In genomic region chr12:110038741-110039084, GRCh38 we compare ENCODE assay signal across 10 cellular contexts. TPM values are rescaled to one million over a fixed set of nuclear protein-coding genes. Genes with fewer than 3 reads are reported as not detected.
DNase-seq lines count a peak whose midpoint lies in the region; ATAC-seq and TF ChIP-seq lines count a peak whose summit lies in the region.
"Had no signal": no experiment of that assay in that cellular context is flagged by ENCODE, and none has a peak within 500 bp of the region (broad histone marks: within the 10 kb centered on the region; RNA-seq: fewer than 3 reads in every experiment).

No MANE protein-coding gene starts in this region.

- no peak overlapping the region for H3K4me3 ChIP-seq in esophagus muscularis mucosa
- H3K4me3 ChIP-seq in sigmoid colon, result no peak overlapping the region

- peak overlapping the region; percentile 68 to 84 (median 79) for H3K27ac ChIP-seq in esophagus muscularis mucosa (replicated peaks in 1 of 4)
- H3K27ac ChIP-seq in sigmoid colon, result peak overlapping the region; percentile 37 to 81 (median 61)

- H3K4me1 Mint-ChIP-seq in Calu3 (ENCODE audit: low read depth, unreplicated experiment), result peaks cover 34% of the 10 kb centered on the region

- no peaks in the 10 kb centered on the region for H3K27me3 ChIP-seq in esophagus muscularis mucosa
- no peaks in the 10 kb centered on the region for H3K27me3 ChIP-seq in sigmoid colon

- peak overlapping the region; percentile 70 for H3K4me3 Mint-ChIP-seq in Calu3 (ENCODE audit: low read depth, unreplicated experiment)

- TF ChIP-seq CTCF in Calu3 (IDR thresholded peaks at IDR 0.05; ENCODE audit: unreplicated experiment), result no peak
- TF ChIP-seq CTCF in esophagus muscularis mucosa (IDR thresholded peaks at IDR 0.05), result no peak
- TF ChIP-seq CTCF in sigmoid colon (IDR thresholded peaks at IDR 0.05), result no peak

- intact Hi-C loops in Calu3 (cut with micrococcal nuclease; ENCODE audit: unreplicated experiment) (loop anchor here (5.0 kb wide), 1 partner anchor 36 kb away; no protein-coding TSS in a partner anchor), esophagus muscularis mucosa (cut with DNase I) (no loop called here), sigmoid colon (cut with DNase I) (no loop called here)

- 47% methylated on average over 5 of the region's 5 CpGs for WGBS in esophagus muscularis mucosa
- WGBS in sigmoid colon, 2 donors, result 29 to 64% methylated on average over 5 of the region's 5 CpGs

- H3K27ac Mint-ChIP-seq in Calu3 (ENCODE audit: unreplicated experiment), result peak overlapping the region; percentile 98

- no peaks in the 10 kb centered on the region for H3K9me3 Mint-ChIP-seq in Calu3 (ENCODE audit: low read depth, unreplicated experiment)

- CTCF ChIA-PET in Calu3 (lab: Charles Lee), result no interaction called here

- H3K36me3 Mint-ChIP-seq in Calu3 (ENCODE audit: insufficient read depth, unreplicated experiment), result peaks cover 47% of the 10 kb centered on the region

- TF ChIP-seq POLR2A in esophagus muscularis mucosa (IDR thresholded peaks at IDR 0.05; ENCODE audit: low read depth), result no peak
- no peak for TF ChIP-seq POLR2A in sigmoid colon (IDR thresholded peaks at IDR 0.05)

- DNase-seq in Calu3 (no peak), T1000 (lab: John Stamatoyannopoulos, UW) (peak; percentile 24), esophagus muscularis mucosa (ENCODE audit: extremely low spot score) (no peak), sigmoid colon (no peak), NOMO-1 treated with DMSO at 0.1 percent for 48 hours (lab: John Stamatoyannopoulos, UW; ENCODE audit: unreplicated experiment) (no peak), KG1 (lab: John Stamatoyannopoulos, UW) (no peak)
- DNase-seq: MM.1S, RPMI8226 had no signal

- ATAC-seq in HG02840 (IDR thresholded peaks at IDR 0.05; ENCODE audit: low FRiP score, unreplicated experiment) (no peak), GM18520 (IDR thresholded peaks at IDR 0.05; ENCODE audit: unreplicated experiment) (no peak)

- TF ChIP-seq EP300 in esophagus muscularis mucosa (IDR thresholded peaks at IDR 0.05) (no peak), sigmoid colon (IDR thresholded peaks at IDR 0.05) (no peak)

- no peaks in the 10 kb centered on the region for H3K9me3 ChIP-seq in esophagus muscularis mucosa
- H3K9me3 ChIP-seq in sigmoid colon, result no peaks in the 10 kb centered on the region

- H3K4me1 ChIP-seq in esophagus muscularis mucosa (peaks cover 16 to 46% (median 35%) of the 10 kb centered on the region in 4 donors), sigmoid colon (peaks cover 0 to 25% (median 18%) of the 10 kb centered on the region in 4 donors)

- H3K36me3 ChIP-seq in esophagus muscularis mucosa (peaks cover 6 to 70% (median 47%) of the 10 kb centered on the region in 4 donors), sigmoid colon (peaks cover 0 to 55% (median 21%) of the 10 kb centered on the region in 4 donors)

- no TSS peak for BruUV-seq in Calu3 (replicated peaks; lab: Mats Ljungman, UMichigan)

- H3K27me3 Mint-ChIP-seq in Calu3 (ENCODE audit: unreplicated experiment), result no peaks in the 10 kb centered on the region

RNA-seq across cellular contexts. Expression of gene C12orf76, which starts 9.6 kb away (rescaled TPM):
- total RNA-seq in Calu3 (2022) (14.2 and 14.7 TPM in 2 replicates), esophagus muscularis mucosa (10 to 100 TPM; 13.6 to 14.7 (median 13.9) TPM), sigmoid colon (10 to 100 TPM in 3 of 4 donors, 1 to 10 TPM in 1; 9.6 to 20.1 (median 17.0) TPM)
- polyA plus RNA-seq in sigmoid colon, result 10 to 100 TPM in 1 of 3 donors, 1 to 10 TPM in 2; 3.0 to 11.3 (median 8.4) TPM

RNA-seq across cellular contexts. Expression of gene ANKRD13A, which starts 39.5 kb away (rescaled TPM):
- total RNA-seq in Calu3 (2022) (34.5 and 40.4 TPM in 2 replicates), esophagus muscularis mucosa (100 to 1,000 TPM in 2 of 4 donors, 10 to 100 TPM in 2; 91.3 to 165 (median 124) TPM), sigmoid colon (10 to 100 TPM; 72.4 to 85.3 (median 76.0) TPM)
- 10 to 100 TPM; 21.6 to 37.5 (median 31.3) TPM for polyA plus RNA-seq in sigmoid colon

RNA-seq across cellular contexts. Expression of gene GIT2, which starts 42.5 kb away (rescaled TPM):
- 56.0 TPM in 2 replicates for total RNA-seq in Calu3 (2022)
- 10 to 100 TPM; 28.7 to 46.5 (median 36.2) TPM for total RNA-seq in esophagus muscularis mucosa
- total RNA-seq in sigmoid colon, result 10 to 100 TPM; 26.7 to 54.6 (median 35.1) TPM
- polyA plus RNA-seq in sigmoid colon, result 10 to 100 TPM in 1 of 3 donors, 1 to 10 TPM in 2; 6.0 to 25.2 (median 7.9) TPM
